13 cellular contexts compared by ENCODE assay signal in genomic region chr13:73040479-73040878, GRCh38.
"Had no signal": no experiment of that assay in that cellular context is flagged by ENCODE, and none has a peak within 500 bp of the region (broad histone marks: within the 10 kb centered on the region; RNA-seq: fewer than 3 reads in every experiment).

No MANE protein-coding gene starts in this region.

- H3K27me3 ChIP-seq: adrenal gland, cardiac muscle cell, left lung, tibial artery had no signal

- DNase-seq: activated CD4-positive, alpha-beta T cell treated with anti-CD3 and anti-CD28 coated beads, Interleukin-2, amount 50 U/mL, for 48 hours; activated gamma-delta T cell; adrenal gland; foreskin fibroblast; left lung; midbrain; stimulated activated naive CD8-positive, alpha-beta T cell treated with anti-CD3 and anti-CD28 coated beads, Interleukin-15, Interleukin-2, amounts not matched to agents 100 U/mL and 50 U/mL, for 24 hours; substantia nigra; tibial artery had no signal

- FAIRE-seq: islet of Langerhans, TTC549 had no signal

- H3K36me3 ChIP-seq: adrenal gland, cardiac muscle cell, left lung, tibial artery had no signal

- H3K9me3 ChIP-seq: adrenal gland, left lung, tibial artery had no signal

- ATAC-seq: left lung; stimulated activated naive CD8-positive, alpha-beta T cell treated with anti-CD3 and anti-CD28 coated beads, Interleukin-15, Interleukin-2, amounts not matched to agents 100 U/mL and 50 U/mL, for 24 hours had no signal

- H3K27ac ChIP-seq: adrenal gland, cardiac muscle cell, epithelial cell of prostate, tibial artery had no signal

- H3K4me1 ChIP-seq: adrenal gland, left lung, tibial artery had no signal

- H3K4me3 ChIP-seq: adrenal gland, cardiac muscle cell, left lung, tibial artery had no signal
